38 cellular contexts compared by ENCODE assay signal in genomic region chr19:50268501-50268900, GRCh38.
"Had no signal": no experiment of that assay in that cellular context is flagged by ENCODE, and none has a peak within 500 bp of the region (broad histone marks: within the 10 kb centered on the region; RNA-seq: fewer than 3 reads in every experiment).

No MANE protein-coding gene starts in this region.

- H3K9me3 Mint-ChIP-seq: activated CD4-positive, alpha-beta memory T cell treated with anti-CD3 and anti-CD28 coated beads for 36 hours; activated CD4-positive, alpha-beta T cell treated with anti-CD3 and anti-CD28 coated beads, Interleukin-2, amount 10 ng/mL, durations not matched to agents 24 days and 14 days; activated naive CD4-positive, alpha-beta T cell treated with anti-CD3 and anti-CD28 coated beads for 36 hours; activated naive CD4-positive, alpha-beta T cell treated with anti-CD3 and anti-CD28 coated beads, Interleukin-2, amount 50 U/mL, for 24 hours; activated naive CD8-positive, alpha-beta T cell treated with anti-CD3 and anti-CD28 coated beads, Interleukin-2, amount 50 U/mL, for 24 hours; activated T-helper 1 cell treated with anti-CD3 and anti-CD28 coated beads, Interleukin-12 subunit alpha, Interleukin-12 subunit beta, Interleukin-2, Interleukin-4 antibody, amounts not matched to agents 30 ng/mL and 10 ng/mL and 1 ng/mL, durations not matched to agents 14 hours and 24 hours and 36 hours; activated T-helper 2 cell treated with anti-CD3 and anti-CD28 coated beads, Interferon-gamma antibody, Interleukin-2, Interleukin-4, amounts not matched to agents 10 μg/mL and 5 μg/mL and 100 μg/mL, durations not matched to agents 14 hours and 24 hours and 36 hours; central memory CD8-positive, alpha-beta T cell; T-helper 2 cell treated with Interferon-gamma antibody and Interleukin-4, amounts not matched to agents 5 μg/mL and 100 μg/mL, for 36 hours had no signal

- H3K4me3 Mint-ChIP-seq: activated CD4-positive, alpha-beta memory T cell treated with anti-CD3 and anti-CD28 coated beads for 36 hours; activated CD4-positive, alpha-beta T cell treated with anti-CD3 and anti-CD28 coated beads for 36 hours; activated CD4-positive, alpha-beta T cell treated with anti-CD3 and anti-CD28 coated beads, Interleukin-2, amount 10 ng/mL, durations not matched to agents 24 days and 14 days; activated CD8-positive, alpha-beta memory T cell treated with anti-CD3 and anti-CD28 coated beads, Interleukin-2, amount 10 ng/mL, durations not matched to agents 7 days and 5 days; activated CD8-positive, alpha-beta T cell treated with anti-CD3 and anti-CD28 coated beads, Interleukin-2, amount 10 ng/mL, durations not matched to agents 7 days and 5 days; activated naive CD4-positive, alpha-beta T cell treated with anti-CD3 and anti-CD28 coated beads for 36 hours; activated naive CD4-positive, alpha-beta T cell treated with anti-CD3 and anti-CD28 coated beads, Interleukin-2, amount 50 U/mL, for 24 hours; activated naive CD8-positive, alpha-beta T cell treated with anti-CD3 and anti-CD28 coated beads for 36 hours; activated naive CD8-positive, alpha-beta T cell treated with anti-CD3 and anti-CD28 coated beads, Interleukin-2, amount 50 U/mL, for 24 hours; activated T-helper 1 cell treated with anti-CD3 and anti-CD28 coated beads, Interleukin-12 subunit alpha, Interleukin-12 subunit beta, Interleukin-2, Interleukin-4 antibody, amounts not matched to agents 30 ng/mL and 10 ng/mL and 1 ng/mL, durations not matched to agents 14 hours and 24 hours and 36 hours; central memory CD8-positive, alpha-beta T cell; effector memory CD8-positive, alpha-beta T cell; T-helper 17 cell; T-helper 2 cell treated with Interferon-gamma antibody and Interleukin-4, amounts not matched to agents 5 μg/mL and 100 μg/mL, for 36 hours had no signal

- H3K36me3 ChIP-seq: adrenal gland, breast epithelium, WERI-Rb-1 had no signal

- H3K4me3 ChIP-seq: adrenal gland, body of pancreas, breast epithelium, esophagus muscularis mucosa, gastrocnemius medialis, heart left ventricle had no signal

- DNase-seq: activated CD4-positive, alpha-beta memory T cell treated with anti-CD3 and anti-CD28 coated beads for 36 hours; activated CD4-positive, alpha-beta T cell treated with anti-CD3 and anti-CD28 coated beads for 36 hours; activated CD4-positive, alpha-beta T cell treated with anti-CD3 and anti-CD28 coated beads, Interleukin-2, amount 10 ng/mL, durations not matched to agents 24 days and 14 days; activated CD4-positive, CD25-positive, alpha-beta regulatory T cell; activated CD4-positive, CD25-positive, alpha-beta regulatory T cell treated with anti-CD3 and anti-CD28 coated beads, Interleukin-2, amount 50 U/mL, for 72 hours; activated CD8-positive, alpha-beta memory T cell treated with anti-CD3 and anti-CD28 coated beads, Interleukin-2, amount 10 ng/mL, durations not matched to agents 7 days and 5 days; activated CD8-positive, alpha-beta memory T cell treated with anti-CD3 and anti-CD28 coated beads, Interleukin-2, amount 50 U/mL, for 4 hours; activated CD8-positive, alpha-beta T cell treated with anti-CD3 and anti-CD28 coated beads, Interleukin-2, amount 10 ng/mL, durations not matched to agents 7 days and 5 days; activated effector memory CD4-positive, alpha-beta T cell treated with anti-CD3 and anti-CD28 coated beads, Interleukin-2, amount 50 U/mL, for 16 hours; activated naive CD4-positive, alpha-beta T cell treated with anti-CD3 and anti-CD28 coated beads for 36 hours; activated naive CD8-positive, alpha-beta T cell treated with anti-CD3 and anti-CD28 coated beads for 36 hours; activated naive CD8-positive, alpha-beta T cell treated with anti-CD3 and anti-CD28 coated beads, Interleukin-2, amount 50 U/mL, for 24 hours; activated T-cell treated with anti-CD3 and anti-CD28 coated beads, Interleukin-2, amount 50 U/mL, for 1 hour; activated T-cell treated with anti-CD3 and anti-CD28 coated beads, Interleukin-2, amount 50 U/mL, for 48 hours; adrenal gland; aorta; body of pancreas; cortex of kidney; dermis blood vessel endothelial cell; effector CD4-positive, alpha-beta T cell; effector memory CD8-positive, alpha-beta T cell; erythroblast; foreskin keratinocyte; gastrocnemius medialis; glutamatergic neuron; heart left ventricle; T-helper 1 cell; T-helper 17 cell; T1000; WERI-Rb-1 had no signal

- H3K4me1 Mint-ChIP-seq: activated CD4-positive, alpha-beta T cell treated with anti-CD3 and anti-CD28 coated beads for 36 hours; activated CD4-positive, alpha-beta T cell treated with anti-CD3 and anti-CD28 coated beads, Interleukin-2, amount 10 ng/mL, durations not matched to agents 24 days and 14 days; activated CD8-positive, alpha-beta memory T cell treated with anti-CD3 and anti-CD28 coated beads, Interleukin-2, amount 10 ng/mL, durations not matched to agents 7 days and 5 days; activated naive CD4-positive, alpha-beta T cell treated with anti-CD3 and anti-CD28 coated beads, Interleukin-2, amount 50 U/mL, for 24 hours; activated naive CD8-positive, alpha-beta T cell treated with anti-CD3 and anti-CD28 coated beads for 36 hours; activated naive CD8-positive, alpha-beta T cell treated with anti-CD3 and anti-CD28 coated beads, Interleukin-2, amount 50 U/mL, for 24 hours; central memory CD8-positive, alpha-beta T cell had no signal

- H3K27ac Mint-ChIP-seq: activated CD4-positive, alpha-beta memory T cell treated with anti-CD3 and anti-CD28 coated beads for 36 hours; activated CD4-positive, alpha-beta T cell treated with anti-CD3 and anti-CD28 coated beads for 36 hours; activated CD4-positive, alpha-beta T cell treated with anti-CD3 and anti-CD28 coated beads, Interleukin-2, amount 10 ng/mL, durations not matched to agents 24 days and 14 days; activated CD8-positive, alpha-beta memory T cell treated with anti-CD3 and anti-CD28 coated beads, Interleukin-2, amount 10 ng/mL, durations not matched to agents 7 days and 5 days; activated CD8-positive, alpha-beta T cell treated with anti-CD3 and anti-CD28 coated beads, Interleukin-2, amount 10 ng/mL, durations not matched to agents 7 days and 5 days; activated naive CD4-positive, alpha-beta T cell treated with anti-CD3 and anti-CD28 coated beads for 36 hours; activated naive CD4-positive, alpha-beta T cell treated with anti-CD3 and anti-CD28 coated beads, Interleukin-2, amount 50 U/mL, for 24 hours; activated naive CD8-positive, alpha-beta T cell treated with anti-CD3 and anti-CD28 coated beads for 36 hours; activated naive CD8-positive, alpha-beta T cell treated with anti-CD3 and anti-CD28 coated beads, Interleukin-2, amount 50 U/mL, for 24 hours; activated T-helper 1 cell treated with anti-CD3 and anti-CD28 coated beads, Interleukin-12 subunit alpha, Interleukin-12 subunit beta, Interleukin-2, Interleukin-4 antibody, amounts not matched to agents 30 ng/mL and 10 ng/mL and 1 ng/mL, durations not matched to agents 14 hours and 24 hours and 36 hours; activated T-helper 2 cell treated with anti-CD3 and anti-CD28 coated beads, Interferon-gamma antibody, Interleukin-2, Interleukin-4, amounts not matched to agents 10 μg/mL and 5 μg/mL and 100 μg/mL, durations not matched to agents 14 hours and 24 hours and 36 hours; effector memory CD8-positive, alpha-beta T cell; T-helper 17 cell; T-helper 2 cell treated with Interferon-gamma antibody and Interleukin-4, amounts not matched to agents 5 μg/mL and 100 μg/mL, for 36 hours had no signal

- H3K36me3 Mint-ChIP-seq: activated CD4-positive, alpha-beta memory T cell treated with anti-CD3 and anti-CD28 coated beads for 36 hours; activated CD8-positive, alpha-beta memory T cell treated with anti-CD3 and anti-CD28 coated beads, Interleukin-2, amount 10 ng/mL, durations not matched to agents 7 days and 5 days; activated naive CD4-positive, alpha-beta T cell treated with anti-CD3 and anti-CD28 coated beads, Interleukin-2, amount 50 U/mL, for 24 hours; activated naive CD8-positive, alpha-beta T cell treated with anti-CD3 and anti-CD28 coated beads for 36 hours had no signal

- H3K27me3 ChIP-seq: adrenal gland, body of pancreas, breast epithelium, foreskin keratinocyte, gastrocnemius medialis, heart left ventricle had no signal

- ATAC-seq: activated CD4-positive, alpha-beta T cell treated with anti-CD3 and anti-CD28 coated beads for 36 hours; activated CD8-positive, alpha-beta memory T cell treated with anti-CD3 and anti-CD28 coated beads, Interleukin-2, amount 10 ng/mL, durations not matched to agents 7 days and 5 days; activated CD8-positive, alpha-beta T cell treated with anti-CD3 and anti-CD28 coated beads, Interleukin-2, amount 10 ng/mL, durations not matched to agents 7 days and 5 days; activated naive CD8-positive, alpha-beta T cell treated with anti-CD3 and anti-CD28 coated beads, Interleukin-2, amount 50 U/mL, for 24 hours; body of pancreas; effector memory CD8-positive, alpha-beta T cell; foreskin keratinocyte; gastrocnemius medialis; heart left ventricle; T-helper 17 cell had no signal

- FAIRE-seq: colon had no signal
